8 cellular contexts compared by ENCODE assay signal in the genomic region with DNA sequence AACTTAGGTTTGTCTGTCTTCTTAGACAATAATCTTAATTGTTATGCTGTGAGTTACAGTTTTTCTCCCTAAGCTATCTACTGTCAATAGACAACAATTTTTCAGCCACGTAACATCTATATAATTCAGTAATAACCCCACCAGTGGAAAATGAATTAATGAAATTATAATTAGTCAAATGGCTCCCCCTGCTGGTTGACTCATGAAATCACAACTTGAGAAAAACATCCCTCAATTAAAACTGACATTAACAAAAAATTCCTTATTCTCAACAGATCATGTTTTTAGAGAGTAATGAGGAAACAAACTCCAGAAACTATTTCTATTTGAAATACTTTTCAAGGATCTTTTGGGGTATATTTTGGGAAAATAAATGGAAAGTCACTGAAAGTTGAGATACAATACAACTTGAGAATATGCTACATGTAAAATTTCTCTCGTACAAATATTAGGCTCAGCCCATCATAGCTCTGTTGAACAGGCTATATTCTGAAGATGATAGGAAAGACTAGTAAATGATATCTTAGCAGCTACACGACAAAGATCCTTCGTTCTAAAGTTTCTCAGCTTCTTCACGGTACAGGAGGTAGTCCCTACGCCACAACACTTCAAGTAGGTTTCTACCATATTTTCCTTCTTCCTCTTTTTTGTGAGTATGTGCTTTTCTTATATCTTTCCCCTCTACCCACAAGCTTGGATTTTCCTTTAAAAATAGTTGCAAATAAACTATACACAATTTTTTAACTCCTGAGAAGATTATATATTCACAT. TPM values are rescaled to one million over a fixed set of nuclear protein-coding genes. Genes with fewer than 3 reads are reported as not detected.
DNase-seq lines count a peak whose midpoint lies in the region; ATAC-seq, FAIRE-seq and TF ChIP-seq lines count a peak whose summit lies in the region.

No MANE protein-coding gene starts in this region.

- no peak overlapping the region for H3K4me3 ChIP-seq in bronchial epithelial cell (ENCODE audit: low read depth, low read length)

- CTCF ChIA-PET in CD4-positive, alpha-beta T cell (lab: Charles Lee): interaction anchor here (0.9 to 3.0 kb wide), 8 partner anchors 15 to 329 kb away, joined by 3 to 26 read pairs (median 3); partner anchors contain the start of genes APOD, PPP1R2 and XXYLT1

- H3K27me3 ChIP-seq in CD4-positive, alpha-beta T cell (ENCODE audit: control insufficient read depth, insufficient read depth, low read length): no peaks in the 10 kb centered on the region
- no peaks in the 10 kb centered on the region for H3K27me3 ChIP-seq in bronchial epithelial cell (ENCODE audit: control insufficient read depth, insufficient read depth, low read length)

- no peaks in the 10 kb centered on the region for H3K9me3 ChIP-seq in CD4-positive, alpha-beta T cell (ENCODE audit: control insufficient read depth, low read length)

- H3K9me3 Mint-ChIP-seq in CD4-positive, alpha-beta T cell: no peaks in the 10 kb centered on the region

- no peaks in the 10 kb centered on the region for H3K27me3 Mint-ChIP-seq in CD4-positive, alpha-beta T cell

- no peak overlapping the region for H3K27ac ChIP-seq in CD4-positive, alpha-beta T cell (ENCODE audit: low read depth, low read length)

- DNase-seq in CD4-positive, alpha-beta T cell: no peak
- DNase-seq in GM18507 (ENCODE audit: extremely low spot score, insufficient read length, low read depth): no peak
- DNase-seq in NCI-H69 (lab: John Stamatoyannopoulos, UW): peak; percentile 54
- DNase-seq in bronchial epithelial cell (ENCODE audit: low read depth): peak; percentile 21
- DNase-seq in lung microvascular endothelial cell (ENCODE audit: low read depth in 2 of 2): peak; percentile 45 to 59
- DNase-seq in posterior cingulate gyrus: no peak
- DNase-seq in cortex of kidney (lab: John Stamatoyannopoulos, UW): no peak
- DNase-seq in C1 segment of cervical spinal cord (lab: John Stamatoyannopoulos, UW): no peak

- H3K36me3 ChIP-seq in bronchial epithelial cell (ENCODE audit: control insufficient read depth, insufficient read depth, low read length): no peaks in the 10 kb centered on the region

- H3K27ac Mint-ChIP-seq in CD4-positive, alpha-beta T cell: peak overlapping the region; percentile 82

- peak; percentile 76 for FAIRE-seq in GM18507 (lab: Jason Lieb, UNC)
- FAIRE-seq in bronchial epithelial cell (lab: Jason Lieb, UNC): no peak

- intact Hi-C loops in CD4-positive, alpha-beta T cell (cut with DNase I, micrococcal nuclease): loop anchor here (1.0 to 5.0 kb wide), 2 partner anchors 251 to 840 kb away; partner anchors contain the start of gene XXYLT1 (in 2 of the 2)
- intact Hi-C loops in posterior cingulate gyrus (cut with DNase I): loop anchor here (1.0 to 5.0 kb wide), 3 partner anchors 80 to 850 kb away; partner anchors contain the start of genes ACAP2, LSG1 and XXYLT1

- peak; percentile 34 for ATAC-seq in CD4-positive, alpha-beta T cell (ENCODE audit: poor library complexity)

- H3K36me3 Mint-ChIP-seq in CD4-positive, alpha-beta T cell (ENCODE audit: low read depth): peaks cover 73% of the 10 kb centered on the region

- POLR2A ChIA-PET in CD4-positive, alpha-beta T cell (lab: Charles Lee): interaction anchor here (0.7 to 4.1 kb wide), 6 partner anchors 15 to 849 kb away, joined by 3 to 24 read pairs (median 3); partner anchors contain the start of gene XXYLT1

- H3K4me3 Mint-ChIP-seq in CD4-positive, alpha-beta T cell: no peak overlapping the region

- peak; percentile 93 for TF ChIP-seq CTCF in CD4-positive, alpha-beta T cell (IDR thresholded peaks at IDR 0.05)
- peak; percentile 29 for TF ChIP-seq CTCF in bronchial epithelial cell (IDR thresholded peaks at IDR 0.05; ENCODE audit: insufficient read depth, low read length, severe bottlenecking)

- peaks cover 59% of the 10 kb centered on the region for H3K4me1 Mint-ChIP-seq in CD4-positive, alpha-beta T cell (ENCODE audit: low read depth)

RNA-seq across cellular contexts. Expression of gene PPP1R2, which starts 20.7 kb away (rescaled TPM):
- 100 to 1,000 TPM; 205 to 210 TPM for total RNA-seq in CD4-positive, alpha-beta T cell
- 57.9 and 120 TPM in 2 replicates for total RNA-seq in bronchial epithelial cell
- total RNA-seq in lung microvascular endothelial cell: 147 and 434 TPM in 2 replicates

Comparison
In these comparisons a context has a peak if more than half of its experiments do, and no peak if none do; other contexts are left out.
1. DNase-seq: peak in NCI-H69 (single experiment), bronchial epithelial cell (single experiment) and lung microvascular endothelial cell (2 of 2); none in CD4-positive, alpha-beta T cell (0 of 10), GM18507 (single experiment), posterior cingulate gyrus (0 of 10), cortex of kidney (single experiment) and C1 segment of cervical spinal cord (0 of 14).